In the genomic region with DNA sequence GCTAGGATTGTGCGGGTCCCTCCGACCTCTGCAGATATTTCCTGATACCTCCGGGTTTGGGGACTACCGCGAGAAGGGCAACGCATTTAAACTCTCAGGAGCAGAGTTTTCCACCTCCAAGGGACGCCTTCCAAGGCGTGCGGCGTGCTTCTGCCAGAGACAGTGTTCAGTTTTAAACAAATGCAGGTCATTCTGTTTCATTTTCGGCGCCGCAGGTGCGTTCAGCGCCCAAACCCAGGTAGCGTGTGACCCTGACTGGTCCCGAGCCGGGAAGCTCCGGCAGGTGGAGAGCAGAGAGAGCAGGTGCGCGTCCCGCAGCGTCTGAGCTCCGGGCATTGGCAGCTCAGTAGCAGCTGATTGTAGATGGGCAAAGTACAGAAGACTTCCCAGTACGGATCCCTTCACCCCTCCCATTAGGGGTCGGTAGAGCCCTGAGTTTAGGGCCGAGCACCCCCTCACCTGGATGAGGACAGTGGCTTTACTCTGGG, we compare ENCODE assay signal across 10 cellular contexts. TPM values are rescaled to one million over a fixed set of nuclear protein-coding genes. Genes with fewer than 3 reads are reported as not detected.
DNase-seq lines count a peak whose midpoint lies in the region; ATAC-seq, FAIRE-seq and TF ChIP-seq lines count a peak whose summit lies in the region.
"Had no signal": no experiment of that assay in that cellular context is flagged by ENCODE, and none has a peak within 500 bp of the region (broad histone marks: within the 10 kb centered on the region; RNA-seq: fewer than 3 reads in every experiment).

No MANE protein-coding gene starts in this region.

- no peak for FAIRE-seq in HepG2 (lab: Jason Lieb, UNC)

- peaks cover 40% of the 10 kb centered on the region for H3K4me1 Mint-ChIP-seq in activated T-cell treated with anti-CD3 and anti-CD28 coated beads, Interleukin-2, amount 50 U/mL, for 4 hours (ENCODE audit: low read depth)
- H3K4me1 Mint-ChIP-seq in activated T-helper 2 cell treated with anti-CD3 and anti-CD28 coated beads, Interferon-gamma antibody, Interleukin-2, Interleukin-4, amounts not matched to agents 10 μg/mL and 5 μg/mL and 100 μg/mL, durations not matched to agents 14 hours and 24 hours and 36 hours (ENCODE audit: low read depth) = peaks cover 25% of the 10 kb centered on the region

- in situ Hi-C loops in HepG2 (cut with HindIII; ENCODE audit: extremely low pct_ligation_motif_present, low pct_unique_long_range_greater_than_20kb) = loop anchor here (10.0 kb wide), 1 partner anchor 223 kb away; no protein-coding TSS in a partner anchor

- TF ChIP-seq EP300 in HepG2 (IDR thresholded peaks at IDR 0.05; ENCODE audit: low read depth in 2 of 2, low read length in 2 of 2) (no peak), HepG2 (CRISPR knock-in tag; IDR thresholded peaks at IDR 0.05; ENCODE audit: borderline replicate concordance) (no peak)

- H3K27ac Mint-ChIP-seq in activated T-helper 2 cell treated with anti-CD3 and anti-CD28 coated beads, Interferon-gamma antibody, Interleukin-2, Interleukin-4, amounts not matched to agents 10 μg/mL and 5 μg/mL and 100 μg/mL, durations not matched to agents 14 hours and 24 hours and 36 hours = no peak overlapping the region
- H3K27ac Mint-ChIP-seq: CD4-positive, CD25-positive, alpha-beta regulatory T cell had no signal

- CTCF ChIA-PET in HepG2 (lab: Yijun Ruan, JAX; ENCODE audit: low intra/inter-chr PET ratio, low total read pairs) = no interaction called here

- H3K27ac ChIP-seq in HepG2 (ENCODE audit: extremely low read length, insufficient read depth, low read length) (no peak overlapping the region), thymus (ENCODE audit: low read depth) (no peak overlapping the region)

- no peaks in the 10 kb centered on the region for H3K79me2 ChIP-seq in HepG2 (ENCODE audit: insufficient read depth, low read length)

- H3K4me2 ChIP-seq in HepG2 (ENCODE audit: low read depth, low read length) = peak overlapping the region; percentile 89

- peak in 1 of 2 donors; percentile 20 for ATAC-seq in activated T-cell treated with anti-CD3 and anti-CD28 coated beads, Interleukin-2, amount 50 U/mL, for 4 hours
- ATAC-seq in HepG2 (peak; percentile 56), HG03469 (IDR thresholded peaks at IDR 0.05; ENCODE audit: unreplicated experiment) (no peak), HG03280 (IDR thresholded peaks at IDR 0.05; ENCODE audit: unreplicated experiment) (no peak)

- no peak for TF ChIP-seq RAD21 in HepG2 (CRISPR knock-in tag; IDR thresholded peaks at IDR 0.05)

- no peak for TF ChIP-seq POLR2A in HepG2 (IDR thresholded peaks at IDR 0.05; ENCODE audit: insufficient read depth in 1 of 2, low read depth in 2 of 2, low read length in 2 of 2)

- H3K36me3 Mint-ChIP-seq in activated T-cell treated with anti-CD3 and anti-CD28 coated beads, Interleukin-2, amount 50 U/mL, for 4 hours (ENCODE audit: insufficient read depth) = no peaks in the 10 kb centered on the region
- no peaks in the 10 kb centered on the region for H3K36me3 Mint-ChIP-seq in activated T-helper 2 cell treated with anti-CD3 and anti-CD28 coated beads, Interferon-gamma antibody, Interleukin-2, Interleukin-4, amounts not matched to agents 10 μg/mL and 5 μg/mL and 100 μg/mL, durations not matched to agents 14 hours and 24 hours and 36 hours (ENCODE audit: low read depth)
- H3K36me3 Mint-ChIP-seq: CD4-positive, CD25-positive, alpha-beta regulatory T cell had no signal

- no TSS peak for BruUV-seq in HepG2 (replicated peaks; lab: Mats Ljungman, UMichigan)

- H2AFZ ChIP-seq in HepG2 (ENCODE audit: low read length) = no peak overlapping the region

- H3K36me3 ChIP-seq in adipocyte (ENCODE audit: control insufficient read depth, insufficient read depth, low read length, severe bottlenecking) (no peaks in the 10 kb centered on the region), HepG2 (replicated peaks in 1 of 2; ENCODE audit: control insufficient read depth in 1 of 2, insufficient read depth in 2 of 2, low read length in 2 of 2) (no peaks in the 10 kb centered on the region), thymus (ENCODE audit: control insufficient read depth, insufficient read depth) (no peaks in the 10 kb centered on the region)

- H3K9ac ChIP-seq in adipocyte (ENCODE audit: low read length) (no peak overlapping the region), HepG2 (ENCODE audit: insufficient read depth, low read depth, low read length) (0 out of 2 replicates have a peak overlapping the region, but pooled peaks have one; percentile 8)

- no peaks in the 10 kb centered on the region for H3K9me3 Mint-ChIP-seq in activated T-cell treated with anti-CD3 and anti-CD28 coated beads, Interleukin-2, amount 50 U/mL, for 4 hours
- H3K9me3 Mint-ChIP-seq in activated T-helper 2 cell treated with anti-CD3 and anti-CD28 coated beads, Interferon-gamma antibody, Interleukin-2, Interleukin-4, amounts not matched to agents 10 μg/mL and 5 μg/mL and 100 μg/mL, durations not matched to agents 14 hours and 24 hours and 36 hours = no peaks in the 10 kb centered on the region

- peak overlapping the region; percentile 19 for H3K4me3 Mint-ChIP-seq in activated T-cell treated with anti-CD3 and anti-CD28 coated beads, Interleukin-2, amount 50 U/mL, for 4 hours
- H3K4me3 Mint-ChIP-seq in activated T-helper 2 cell treated with anti-CD3 and anti-CD28 coated beads, Interferon-gamma antibody, Interleukin-2, Interleukin-4, amounts not matched to agents 10 μg/mL and 5 μg/mL and 100 μg/mL, durations not matched to agents 14 hours and 24 hours and 36 hours (ENCODE audit: low read depth) = no peak overlapping the region

- H3K9me3 ChIP-seq in adipocyte (ENCODE audit: control insufficient read depth, low read length) = no peaks in the 10 kb centered on the region
- H3K9me3 ChIP-seq in HepG2 (ENCODE audit: low read length) = no peaks in the 10 kb centered on the region
- no peaks in the 10 kb centered on the region for H3K9me3 ChIP-seq in thymus (ENCODE audit: control insufficient read depth)

- WGBS in HepG2 (ENCODE audit: low lambda C conversion rate) = 0% methylated on average over 3 of the region's 27 CpGs
- 2% methylated on average over 27 of the region's 27 CpGs for WGBS in thymus

- no peak for TF ChIP-seq CTCF in HepG2 (CRISPR knock-in tag; IDR thresholded peaks at IDR 0.05)

- no peaks in the 10 kb centered on the region for H4K20me1 ChIP-seq in HepG2 (ENCODE audit: insufficient read depth, low read length)

- DNase-seq in activated T-cell treated with anti-CD3 and anti-CD28 coated beads, Interleukin-2, amount 50 U/mL, for 4 hours = no peak
- DNase-seq in activated T-cell treated with anti-CD3 and anti-CD28 coated beads for 4 hours = no peak
- no peak for DNase-seq in adipocyte (ENCODE audit: low read depth)
- no peak for DNase-seq in HepG2 (ENCODE audit: low spot score)
- no peak for DNase-seq in activated T-helper 2 cell treated with anti-CD3 and anti-CD28 coated beads, Interferon-gamma antibody, Interleukin-2, Interleukin-4, amounts not matched to agents 10 μg/mL and 5 μg/mL and 100 μg/mL, durations not matched to agents 14 hours and 24 hours and 36 hours (ENCODE audit: low spot score)
- DNase-seq: CD4-positive, CD25-positive, alpha-beta regulatory T cell had no signal

- H3K27me3 ChIP-seq in adipocyte (replicated peaks; ENCODE audit: control insufficient read depth, insufficient read depth, low read length) = peaks cover 81% of the 10 kb centered on the region
- peaks cover 11 to 56% of the 10 kb centered on the region in 2 experiments for H3K27me3 ChIP-seq in HepG2 (ENCODE audit: control insufficient read depth in 1 of 2, insufficient read depth in 2 of 2, low read length in 2 of 2)
- peaks cover 95% of the 10 kb centered on the region for H3K27me3 ChIP-seq in thymus (ENCODE audit: control insufficient read depth, insufficient read depth)

- intact Hi-C loops in HepG2 (cut with micrococcal nuclease; ENCODE audit: unreplicated experiment) = loop anchor here (5.0 to 10.0 kb wide), 2 partner anchors 187 to 285 kb away; no protein-coding TSS in a partner anchor
- intact Hi-C loops in activated T-helper 2 cell treated with anti-CD3 and anti-CD28 coated beads, Interferon-gamma antibody, Interleukin-2, Interleukin-4, amounts not matched to agents 10 μg/mL and 5 μg/mL and 100 μg/mL, durations not matched to agents 14 hours and 24 hours and 36 hours (cut with micrococcal nuclease) = no loop called here

- H3K4me3 ChIP-seq in adipocyte (ENCODE audit: low read length) = peak overlapping the region; percentile 60
- H3K4me3 ChIP-seq in HepG2 (replicated peaks in 1 of 3; ENCODE audit: insufficient read depth in 1 of 3, low read depth in 2 of 3, low read length in 3 of 3) = peak overlapping the region; percentile 56 to 77 (median 58)
- H3K4me3 ChIP-seq in thymus (ENCODE audit: low read length) = peak overlapping the region; percentile 7

- POLR2A ChIA-PET in HepG2 (lab: Yijun Ruan, JAX) = no interaction called here

- H3K4me1 ChIP-seq in adipocyte (ENCODE audit: control insufficient read depth, insufficient read depth, low read length) (peaks cover 12% of the 10 kb centered on the region), HepG2 (ENCODE audit: insufficient read depth, low read length) (peaks cover 29% of the 10 kb centered on the region), thymus (ENCODE audit: control insufficient read depth, insufficient read depth, low read length) (no peaks in the 10 kb centered on the region)

- peaks cover 80% of the 10 kb centered on the region for H3K27me3 Mint-ChIP-seq in activated T-cell treated with anti-CD3 and anti-CD28 coated beads, Interleukin-2, amount 50 U/mL, for 4 hours (ENCODE audit: low read depth)
- H3K27me3 Mint-ChIP-seq in activated T-helper 2 cell treated with anti-CD3 and anti-CD28 coated beads, Interferon-gamma antibody, Interleukin-2, Interleukin-4, amounts not matched to agents 10 μg/mL and 5 μg/mL and 100 μg/mL, durations not matched to agents 14 hours and 24 hours and 36 hours (ENCODE audit: low read depth) = peaks cover 80% of the 10 kb centered on the region

RNA-seq across cellular contexts. Expression of gene CYP26A1, which starts 1.4 kb away (rescaled TPM):
- total RNA-seq in activated T-cell treated with anti-CD3 and anti-CD28 coated beads, Interleukin-2, amount 50 U/mL, for 4 hours = not detected
- total RNA-seq in HepG2 (2016; rRNA removed; fragmentation: Illumina TruSeq; extraction: Trizol) = not detected in 2 replicates
- total RNA-seq in HepG2 (2016; cell fraction: cytosol; rRNA removed; fragmentation: Illumina TruSeq; extraction: Trizol; ENCODE audit: low read depth) = not detected in 2 replicates
- total RNA-seq in HepG2 (2016; cell fraction: insoluble cytoplasmic fraction; rRNA removed; fragmentation: Illumina TruSeq; extraction: Trizol) = not detected in 2 replicates
- not detected in 2 replicates for total RNA-seq in HepG2 (2016; cell fraction: membrane; rRNA removed; fragmentation: Illumina TruSeq; extraction: Trizol)
- total RNA-seq in HepG2 (2016; cell fraction: nucleus; rRNA removed; fragmentation: Illumina TruSeq; extraction: Trizol) = not detected in 2 replicates
- polyA plus RNA-seq in HepG2 (2011; rRNA removed) (0.15 and 0.31 TPM in 2 replicates), thymus (7.8 TPM)
- polyA plus RNA-seq in HepG2 (2011; cell fraction: cytosol; rRNA removed) = 0.14 and 0.48 TPM in 2 replicates
- polyA plus RNA-seq in HepG2 (2011; cell fraction: nucleus; rRNA removed) = 1.4 and 1.6 TPM in 2 replicates
- polyA plus RNA-seq in HepG2 (2012) = not detected in 2 replicates
- polyA plus RNA-seq in HepG2 (2016; cell fraction: cytosol; fragmentation: Illumina TruSeq; extraction: Trizol; ENCODE audit: low read depth) = not detected in 2 replicates
- not detected in 2 replicates for polyA plus RNA-seq in HepG2 (2016; cell fraction: insoluble cytoplasmic fraction; fragmentation: Illumina TruSeq; extraction: Trizol; ENCODE audit: low read depth)
- not detected in 2 replicates for polyA plus RNA-seq in HepG2 (2016; cell fraction: membrane; fragmentation: Illumina TruSeq; extraction: Trizol; ENCODE audit: low read depth)
- not detected in 2 replicates for polyA plus RNA-seq in HepG2 (2016; cell fraction: nucleus; fragmentation: Illumina TruSeq; extraction: Trizol; ENCODE audit: insufficient read depth, low read depth)
- polyA minus RNA-seq in HepG2 (2011; rRNA and poly(A)+ RNA removed; ENCODE audit: low replicate concordance) = 0.20 TPM in 1 of 2 replicates, not detected in the other
- not detected in 2 replicates for polyA minus RNA-seq in HepG2 (2011; cell fraction: cytosol; rRNA and poly(A)+ RNA removed)
- 0.13 TPM in 1 of 2 replicates, not detected in the other for polyA minus RNA-seq in HepG2 (2011; cell fraction: nucleus; rRNA and poly(A)+ RNA removed)
- total RNA-seq in activated T-helper 2 cell treated with anti-CD3 and anti-CD28 coated beads, Interferon-gamma antibody, Interleukin-2, Interleukin-4, amounts not matched to agents 10 μg/mL and 5 μg/mL and 100 μg/mL, durations not matched to agents 14 hours and 24 hours and 36 hours = not detected in 2 replicates
- total RNA-seq: CD4-positive, CD25-positive, alpha-beta regulatory T cell had no signal
- polyA plus RNA-seq: CD4-positive, CD25-positive, alpha-beta regulatory T cell had no signal

RNA-seq across cellular contexts. Expression of gene CYP26C1, which starts 11.7 kb away (rescaled TPM):
- total RNA-seq in activated T-cell treated with anti-CD3 and anti-CD28 coated beads, Interleukin-2, amount 50 U/mL, for 4 hours = under 1 TPM in 2 of 3 donors, not detected in 1; 0.05 to 0.13 TPM
- total RNA-seq in HepG2 (2016; rRNA removed; fragmentation: Illumina TruSeq; extraction: Trizol) = 0.02 TPM in 1 of 2 replicates, not detected in the other
- not detected in 2 replicates for total RNA-seq in HepG2 (2016; cell fraction: cytosol; rRNA removed; fragmentation: Illumina TruSeq; extraction: Trizol; ENCODE audit: low read depth)
- total RNA-seq in HepG2 (2016; cell fraction: insoluble cytoplasmic fraction; rRNA removed; fragmentation: Illumina TruSeq; extraction: Trizol) = 0.02 TPM in 1 of 2 replicates, not detected in the other
- total RNA-seq in HepG2 (2016; cell fraction: membrane; rRNA removed; fragmentation: Illumina TruSeq; extraction: Trizol) = not detected in 2 replicates
- total RNA-seq in HepG2 (2016; cell fraction: nucleus; rRNA removed; fragmentation: Illumina TruSeq; extraction: Trizol) = 0.12 and 0.19 TPM in 2 replicates
- polyA plus RNA-seq in HepG2 (2011; rRNA removed) (not detected in 2 replicates), thymus (0.11 TPM)
- polyA plus RNA-seq in HepG2 (2011; cell fraction: cytosol; rRNA removed) = not detected in 2 replicates
- polyA plus RNA-seq in HepG2 (2011; cell fraction: nucleus; rRNA removed) = 0.35 and 0.42 TPM in 2 replicates
- polyA plus RNA-seq in HepG2 (2012) = not detected in 2 replicates
- polyA plus RNA-seq in HepG2 (2016; cell fraction: cytosol; fragmentation: Illumina TruSeq; extraction: Trizol; ENCODE audit: low read depth) = not detected in 2 replicates
- not detected in 2 replicates for polyA plus RNA-seq in HepG2 (2016; cell fraction: insoluble cytoplasmic fraction; fragmentation: Illumina TruSeq; extraction: Trizol; ENCODE audit: low read depth)
- not detected in 2 replicates for polyA plus RNA-seq in HepG2 (2016; cell fraction: membrane; fragmentation: Illumina TruSeq; extraction: Trizol; ENCODE audit: low read depth)
- not detected in 2 replicates for polyA plus RNA-seq in HepG2 (2016; cell fraction: nucleus; fragmentation: Illumina TruSeq; extraction: Trizol; ENCODE audit: insufficient read depth, low read depth)
- polyA minus RNA-seq in HepG2 (2011; rRNA and poly(A)+ RNA removed; ENCODE audit: low replicate concordance) = 0.07 and 0.26 TPM in 2 replicates
- polyA minus RNA-seq in HepG2 (2011; cell fraction: cytosol; rRNA and poly(A)+ RNA removed) = not detected in 2 replicates
- polyA minus RNA-seq in HepG2 (2011; cell fraction: nucleus; rRNA and poly(A)+ RNA removed) = 0.87 and 1.5 TPM in 2 replicates
- 0.05 TPM in 1 of 2 replicates, not detected in the other for total RNA-seq in activated T-helper 2 cell treated with anti-CD3 and anti-CD28 coated beads, Interferon-gamma antibody, Interleukin-2, Interleukin-4, amounts not matched to agents 10 μg/mL and 5 μg/mL and 100 μg/mL, durations not matched to agents 14 hours and 24 hours and 36 hours
- total RNA-seq: CD4-positive, CD25-positive, alpha-beta regulatory T cell; lower leg skin had no signal
- polyA plus RNA-seq: CD4-positive, CD25-positive, alpha-beta regulatory T cell had no signal

Comparison
In these comparisons a context has a peak if more than half of its experiments do, and no peak if none do; other contexts are left out.
1. H3K4me3 ChIP-seq: peak in every context shown above with its lines; median percentile 60 in adipocyte; 58 in HepG2; 7 in thymus.